Comparison of ENCODE assay signal across 8 cellular contexts in the genomic region with DNA sequence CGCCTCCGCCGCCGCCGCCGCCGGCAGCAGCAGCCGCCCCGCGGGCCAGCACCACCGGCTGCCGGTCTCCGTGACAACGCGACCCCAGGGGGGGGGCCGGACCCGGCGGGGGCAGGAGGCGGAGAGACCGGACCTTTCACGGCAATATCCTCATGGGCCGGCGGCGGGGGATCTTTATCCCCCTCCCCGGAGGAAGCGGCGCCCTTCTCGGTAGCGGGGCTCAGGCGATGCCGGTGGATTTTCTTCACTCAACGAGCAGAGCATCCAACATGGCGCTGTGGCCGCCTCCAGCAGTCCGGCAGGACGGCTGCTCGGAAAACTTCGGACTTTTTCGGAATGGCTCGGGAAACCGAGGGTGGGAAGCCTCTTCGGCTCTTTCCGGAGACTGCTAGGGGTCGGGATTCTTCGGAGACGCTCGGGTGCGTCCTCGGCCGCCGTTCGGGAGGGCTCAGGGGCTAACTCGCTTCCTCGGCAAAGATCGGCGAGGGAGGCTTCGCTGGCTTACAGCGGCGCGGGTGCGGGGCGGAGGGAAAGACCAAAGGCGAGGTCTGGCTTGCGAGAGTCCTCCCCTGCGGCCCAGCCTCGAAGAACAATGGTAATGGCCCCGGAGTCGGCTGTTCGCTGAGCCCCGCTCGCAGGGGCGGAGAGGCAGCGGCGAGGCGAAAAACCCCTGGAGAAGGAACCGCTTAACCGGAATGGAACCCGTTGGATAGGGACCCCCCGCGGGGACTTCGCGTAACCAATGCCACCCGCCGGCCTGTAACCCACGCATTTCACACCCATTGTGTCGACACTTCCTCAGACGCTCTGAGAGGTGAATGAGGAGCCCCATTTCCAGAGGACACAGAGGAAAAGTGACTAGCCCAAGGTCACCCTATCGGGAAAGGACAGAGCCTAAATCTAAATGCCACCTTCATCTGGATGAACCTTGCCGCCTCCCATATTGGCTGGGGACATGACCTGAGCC. TPM values are rescaled to one million over a fixed set of nuclear protein-coding genes. Genes with fewer than 3 reads are reported as not detected.
DNase-seq lines count a peak whose midpoint lies in the region; FAIRE-seq and TF ChIP-seq lines count a peak whose summit lies in the region.

A gene with protein sequence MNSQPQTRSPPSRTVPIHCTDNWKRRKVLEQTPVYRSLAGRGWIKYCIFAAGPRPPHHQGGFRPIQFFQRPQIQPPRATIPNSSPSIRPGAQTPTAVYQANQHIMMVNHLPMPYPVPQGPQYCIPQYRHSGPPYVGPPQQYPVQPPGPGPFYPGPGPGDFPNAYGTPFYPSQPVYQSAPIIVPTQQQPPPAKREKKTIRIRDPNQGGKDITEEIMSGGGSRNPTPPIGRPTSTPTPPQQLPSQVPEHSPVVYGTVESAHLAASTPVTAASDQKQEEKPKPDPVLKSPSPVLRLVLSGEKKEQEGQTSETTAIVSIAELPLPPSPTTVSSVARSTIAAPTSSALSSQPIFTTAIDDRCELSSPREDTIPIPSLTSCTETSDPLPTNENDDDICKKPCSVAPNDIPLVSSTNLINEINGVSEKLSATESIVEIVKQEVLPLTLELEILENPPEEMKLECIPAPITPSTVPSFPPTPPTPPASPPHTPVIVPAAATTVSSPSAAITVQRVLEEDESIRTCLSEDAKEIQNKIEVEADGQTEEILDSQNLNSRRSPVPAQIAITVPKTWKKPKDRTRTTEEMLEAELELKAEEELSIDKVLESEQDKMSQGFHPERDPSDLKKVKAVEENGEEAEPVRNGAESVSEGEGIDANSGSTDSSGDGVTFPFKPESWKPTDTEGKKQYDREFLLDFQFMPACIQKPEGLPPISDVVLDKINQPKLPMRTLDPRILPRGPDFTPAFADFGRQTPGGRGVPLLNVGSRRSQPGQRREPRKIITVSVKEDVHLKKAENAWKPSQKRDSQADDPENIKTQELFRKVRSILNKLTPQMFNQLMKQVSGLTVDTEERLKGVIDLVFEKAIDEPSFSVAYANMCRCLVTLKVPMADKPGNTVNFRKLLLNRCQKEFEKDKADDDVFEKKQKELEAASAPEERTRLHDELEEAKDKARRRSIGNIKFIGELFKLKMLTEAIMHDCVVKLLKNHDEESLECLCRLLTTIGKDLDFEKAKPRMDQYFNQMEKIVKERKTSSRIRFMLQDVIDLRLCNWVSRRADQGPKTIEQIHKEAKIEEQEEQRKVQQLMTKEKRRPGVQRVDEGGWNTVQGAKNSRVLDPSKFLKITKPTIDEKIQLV (N-terminal part only) (minus strand): TSS at position 309 of the 967 bp plus-strand sequence. CDS start 174,155 bp downstream, outside the sequence.

- no peak within 1 kb of the TSS for H3K4ac ChIP-seq in neuronal stem cell (ENCODE audit: low read length)

- H3K36me3 ChIP-seq in SK-N-MC (ENCODE audit: insufficient read depth, low read length): 0 out of 2 replicates have a peak, but pooled peaks cover 5% of the 10 kb centered on the region
- H3K36me3 ChIP-seq in neuronal stem cell (replicated peaks in 1 of 2; ENCODE audit: control insufficient read depth in 2 of 2, insufficient read depth in 2 of 2, low read length in 2 of 2): peaks cover 0 to 20% of the 10 kb centered on the region in 2 donors

- TF ChIP-seq POLR2A in NB4 (IDR thresholded peaks at IDR 0.05; ENCODE audit: extremely low read depth, insufficient read length): peak; percentile 78

- peak within 1 kb of the TSS; percentile 98 for H3K18ac ChIP-seq in neuronal stem cell (ENCODE audit: low read length)

- no CpG with 5 or more reads among the region's 89 CpGs for WGBS in neuronal stem cell (ENCODE audit: extremely low coverage in 2 of 2, insufficient read length in 2 of 2, insufficient replicate concordance in 1 of 2), 2 donors

- peak within 1 kb of the TSS; percentile 93 for H3K23ac ChIP-seq in neuronal stem cell (ENCODE audit: low read depth, low read length, poor library complexity)

- CTCF ChIA-PET in activated naive CD4-positive, alpha-beta T cell treated with anti-CD3 and anti-CD28 coated beads, Interleukin-2, amount 10 ng/mL, durations not matched to agents 7 days and 5 days (lab: Charles Lee): no interaction called here

- H3K27ac Mint-ChIP-seq in HFFc6: peak within 1 kb of the TSS; percentile 94
- H3K27ac Mint-ChIP-seq in activated naive CD4-positive, alpha-beta T cell treated with anti-CD3 and anti-CD28 coated beads, Interleukin-2, amount 10 ng/mL, durations not matched to agents 7 days and 5 days: peak within 1 kb of the TSS; percentile 89

- H3K4me1 Mint-ChIP-seq in HFFc6 (ENCODE audit: low read depth): peaks cover 24% of the 10 kb centered on the region
- H3K4me1 Mint-ChIP-seq in activated naive CD4-positive, alpha-beta T cell treated with anti-CD3 and anti-CD28 coated beads, Interleukin-2, amount 10 ng/mL, durations not matched to agents 7 days and 5 days: peaks cover 28% of the 10 kb centered on the region

- FAIRE-seq in frontal cortex (lab: Jason Lieb, UNC): peak; percentile 79

- peak within 1 kb of the TSS; percentile 91 for H3K4me3 Mint-ChIP-seq in HFFc6
- peak within 1 kb of the TSS; percentile 83 for H3K4me3 Mint-ChIP-seq in activated naive CD4-positive, alpha-beta T cell treated with anti-CD3 and anti-CD28 coated beads, Interleukin-2, amount 10 ng/mL, durations not matched to agents 7 days and 5 days

- H2BK15ac ChIP-seq in neuronal stem cell (ENCODE audit: low read length): peak within 1 kb of the TSS; percentile 19

- H2AFZ ChIP-seq in neuronal stem cell (ENCODE audit: low read length): peak within 1 kb of the TSS; percentile 95

- no peaks in the 10 kb centered on the region for H3K27me3 ChIP-seq in neuronal stem cell (ENCODE audit: control insufficient read depth in 3 of 3, insufficient read depth in 3 of 3, low read depth in 1 of 3, low read length in 3 of 3)

- no peaks in the 10 kb centered on the region for H3K9me3 Mint-ChIP-seq in HFFc6
- H3K9me3 Mint-ChIP-seq in activated naive CD4-positive, alpha-beta T cell treated with anti-CD3 and anti-CD28 coated beads, Interleukin-2, amount 10 ng/mL, durations not matched to agents 7 days and 5 days: no peaks in the 10 kb centered on the region

- H3K4me2 ChIP-seq in neuronal stem cell (ENCODE audit: insufficient read depth, low read length, poor library complexity, severe bottlenecking): peak within 1 kb of the TSS; percentile 63

- no peak within 1 kb of the TSS for H2BK120ac ChIP-seq in neuronal stem cell (ENCODE audit: low read depth, low read length)

- H3K4me3 ChIP-seq in NB4 (ENCODE audit: low read depth, low read length) (peak within 1 kb of the TSS; percentile 81), SK-N-MC (peak within 1 kb of the TSS; percentile 98), neuronal stem cell (ENCODE audit: low read length in 2 of 2) (peak within 1 kb of the TSS; percentile 92 to 93)

- no peak within 1 kb of the TSS for H3K14ac ChIP-seq in neuronal stem cell (ENCODE audit: low read length)

- TF ChIP-seq CTCF in HFFc6 (IDR thresholded peaks at IDR 0.05) (no peak), NB4 (IDR thresholded peaks at IDR 0.05; ENCODE audit: low read depth, low read length) (no peak), subcutaneous adipose tissue (IDR thresholded peaks at IDR 0.05; ENCODE audit: low read depth) (no peak)

- H2AK5ac ChIP-seq in neuronal stem cell (ENCODE audit: low read depth, low read length): peak within 1 kb of the TSS; percentile 90

- peak within 1 kb of the TSS; percentile 85 for H2BK5ac ChIP-seq in neuronal stem cell (ENCODE audit: low read length)

- DNase-seq in GM04503 (ENCODE audit: low read depth): peak; percentile 70
- peak; percentile 96 for DNase-seq in HFFc6
- peak; percentile 96 for DNase-seq in NB4 (ENCODE audit: low read depth)
- DNase-seq in SK-N-MC (ENCODE audit: low read depth, low spot score): peak; percentile 82
- DNase-seq in activated naive CD4-positive, alpha-beta T cell treated with anti-CD3 and anti-CD28 coated beads, Interleukin-2, amount 10 ng/mL, durations not matched to agents 7 days and 5 days: peak; percentile 100
- peak; percentile 93 to 95 for DNase-seq in frontal cortex (ENCODE audit: low spot score in 2 of 2)
- peak; percentile 99 for DNase-seq in neuronal stem cell (ENCODE audit: low spot score)

- H3K9me3 ChIP-seq in SK-N-MC (ENCODE audit: low read depth, low read length) (no peaks in the 10 kb centered on the region), neuronal stem cell (replicated peaks in 1 of 2; ENCODE audit: control insufficient read depth in 2 of 2, insufficient read depth in 1 of 2, low read depth in 1 of 2, low read length in 2 of 2) (no peaks in the 10 kb centered on the region)

- no peaks in the 10 kb centered on the region for H3K79me1 ChIP-seq in neuronal stem cell (ENCODE audit: low read depth, low read length)

- H3K27me3 Mint-ChIP-seq in HFFc6 (ENCODE audit: insufficient read depth): no peaks in the 10 kb centered on the region
- peaks cover 31% of the 10 kb centered on the region for H3K27me3 Mint-ChIP-seq in activated naive CD4-positive, alpha-beta T cell treated with anti-CD3 and anti-CD28 coated beads, Interleukin-2, amount 10 ng/mL, durations not matched to agents 7 days and 5 days

- no peak within 1 kb of the TSS for H4K8ac ChIP-seq in neuronal stem cell (ENCODE audit: low read depth, low read length)

- peak within 1 kb of the TSS; percentile 86 for H3K9ac ChIP-seq in SK-N-MC (ENCODE audit: insufficient read length)
- H3K9ac ChIP-seq in neuronal stem cell (ENCODE audit: low read depth, low read length, poor library complexity): peak within 1 kb of the TSS; percentile 91

- no peak within 1 kb of the TSS for H2BK12ac ChIP-seq in neuronal stem cell (ENCODE audit: low read length)

- H3K27ac ChIP-seq in SK-N-MC (peak within 1 kb of the TSS; percentile 66; the same call in 1 of the 2 replicates), neuronal stem cell (replicated peaks; ENCODE audit: low read length) (peak within 1 kb of the TSS; percentile 84)

- H3K4me1 ChIP-seq in neuronal stem cell (ENCODE audit: control insufficient read depth in 2 of 2, insufficient read depth in 1 of 2, low read depth in 1 of 2, low read length in 2 of 2): peaks cover 6 to 8% of the 10 kb centered on the region in 2 donors

- peaks cover 18% of the 10 kb centered on the region for H3K36me3 Mint-ChIP-seq in HFFc6 (ENCODE audit: low read depth)
- H3K36me3 Mint-ChIP-seq in activated naive CD4-positive, alpha-beta T cell treated with anti-CD3 and anti-CD28 coated beads, Interleukin-2, amount 10 ng/mL, durations not matched to agents 7 days and 5 days: peaks cover 15% of the 10 kb centered on the region

- no peak within 1 kb of the TSS for H4K91ac ChIP-seq in neuronal stem cell (ENCODE audit: low read depth, low read length, poor library complexity)

RNA-seq across cellular contexts. Expression of the gene that starts here (rescaled TPM):
- total RNA-seq in HFFc6 (2021; fragmentation: NEBNext Ultra II Directional; extraction: Animal tissue kit (Norgen Biotek cat#: 25700)): 10 to 100 TPM; 79.5 to 88.6 (median 82.0) TPM
- 50.5 TPM for total RNA-seq in frontal cortex
- 62.4 TPM for polyA plus RNA-seq in neuronal stem cell (2013, experiment 1 of 2)
- polyA plus RNA-seq in neuronal stem cell (2013, experiment 2 of 2): 62.6 TPM
- 10 to 100 TPM; 41.0 to 60.2 (median 51.7) TPM for total RNA-seq in subcutaneous adipose tissue

Comparison
In these comparisons a context has a peak if more than half of its experiments do, and no peak if none do; other contexts are left out.
1. Peak in every context shown above with its lines: DNase-seq, H3K4me3 ChIP-seq and H3K27ac ChIP-seq.